Comparison of ENCODE assay signal across 1 cellular context in the genomic region with DNA sequence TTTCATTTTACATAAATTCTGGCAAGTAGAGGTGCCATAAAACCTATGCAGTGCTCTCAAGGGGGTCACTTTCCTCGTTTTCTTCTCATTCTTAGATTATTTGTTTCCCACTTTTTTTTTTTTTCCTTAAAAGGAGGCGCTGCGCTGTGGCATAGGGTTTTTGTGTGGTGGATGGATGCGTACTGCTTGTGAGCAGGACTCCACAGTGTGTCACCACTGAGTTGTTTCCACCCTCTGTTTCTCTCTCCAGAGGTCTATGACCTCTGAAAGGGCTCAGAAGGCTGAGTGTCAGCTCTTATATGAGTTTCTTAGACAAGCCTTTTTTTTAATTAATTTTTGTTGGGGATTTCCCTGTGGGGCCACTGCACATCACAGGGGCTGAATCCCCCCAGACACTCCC.
TF ChIP-seq lines count a peak whose summit lies in the region.

No MANE protein-coding gene starts in this region.

TF ChIP-seq in HCT116, 20 proteins besides CTCF, POLR2A, EP300 and RAD21:
- TF ChIP-seq ELF1 (IDR thresholded peaks at IDR 0.05; ENCODE audit: borderline replicate concordance, low read depth), result no peak
- no peak for TF ChIP-seq EGR1 (IDR thresholded peaks at IDR 0.05; ENCODE audit: low read depth)
- TF ChIP-seq, protein P1, sequence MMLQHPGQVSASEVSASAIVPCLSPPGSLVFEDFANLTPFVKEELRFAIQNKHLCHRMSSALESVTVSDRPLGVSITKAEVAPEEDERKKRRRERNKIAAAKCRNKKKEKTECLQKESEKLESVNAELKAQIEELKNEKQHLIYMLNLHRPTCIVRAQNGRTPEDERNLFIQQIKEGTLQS (IDR thresholded peaks at IDR 0.05), result no peak
- no peak for TF ChIP-seq SIN3A (IDR thresholded peaks at IDR 0.05; ENCODE audit: low read depth)
- no peak for TF ChIP-seq CEBPB (IDR thresholded peaks at IDR 0.05; ENCODE audit: low read depth)
- TF ChIP-seq JUND (IDR thresholded peaks at IDR 0.05), result no peak
- TF ChIP-seq CBX3 (IDR thresholded peaks at IDR 0.05; ENCODE audit: low read depth), result no peak
- TF ChIP-seq, protein P2, sequence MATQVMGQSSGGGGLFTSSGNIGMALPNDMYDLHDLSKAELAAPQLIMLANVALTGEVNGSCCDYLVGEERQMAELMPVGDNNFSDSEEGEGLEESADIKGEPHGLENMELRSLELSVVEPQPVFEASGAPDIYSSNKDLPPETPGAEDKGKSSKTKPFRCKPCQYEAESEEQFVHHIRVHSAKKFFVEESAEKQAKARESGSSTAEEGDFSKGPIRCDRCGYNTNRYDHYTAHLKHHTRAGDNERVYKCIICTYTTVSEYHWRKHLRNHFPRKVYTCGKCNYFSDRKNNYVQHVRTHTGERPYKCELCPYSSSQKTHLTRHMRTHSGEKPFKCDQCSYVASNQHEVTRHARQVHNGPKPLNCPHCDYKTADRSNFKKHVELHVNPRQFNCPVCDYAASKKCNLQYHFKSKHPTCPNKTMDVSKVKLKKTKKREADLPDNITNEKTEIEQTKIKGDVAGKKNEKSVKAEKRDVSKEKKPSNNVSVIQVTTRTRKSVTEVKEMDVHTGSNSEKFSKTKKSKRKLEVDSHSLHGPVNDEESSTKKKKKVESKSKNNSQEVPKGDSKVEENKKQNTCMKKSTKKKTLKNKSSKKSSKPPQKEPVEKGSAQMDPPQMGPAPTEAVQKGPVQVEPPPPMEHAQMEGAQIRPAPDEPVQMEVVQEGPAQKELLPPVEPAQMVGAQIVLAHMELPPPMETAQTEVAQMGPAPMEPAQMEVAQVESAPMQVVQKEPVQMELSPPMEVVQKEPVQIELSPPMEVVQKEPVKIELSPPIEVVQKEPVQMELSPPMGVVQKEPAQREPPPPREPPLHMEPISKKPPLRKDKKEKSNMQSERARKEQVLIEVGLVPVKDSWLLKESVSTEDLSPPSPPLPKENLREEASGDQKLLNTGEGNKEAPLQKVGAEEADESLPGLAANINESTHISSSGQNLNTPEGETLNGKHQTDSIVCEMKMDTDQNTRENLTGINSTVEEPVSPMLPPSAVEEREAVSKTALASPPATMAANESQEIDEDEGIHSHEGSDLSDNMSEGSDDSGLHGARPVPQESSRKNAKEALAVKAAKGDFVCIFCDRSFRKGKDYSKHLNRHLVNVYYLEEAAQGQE (IDR thresholded peaks at IDR 0.05; ENCODE audit: low read depth), result no peak
- TF ChIP-seq, protein P3, sequence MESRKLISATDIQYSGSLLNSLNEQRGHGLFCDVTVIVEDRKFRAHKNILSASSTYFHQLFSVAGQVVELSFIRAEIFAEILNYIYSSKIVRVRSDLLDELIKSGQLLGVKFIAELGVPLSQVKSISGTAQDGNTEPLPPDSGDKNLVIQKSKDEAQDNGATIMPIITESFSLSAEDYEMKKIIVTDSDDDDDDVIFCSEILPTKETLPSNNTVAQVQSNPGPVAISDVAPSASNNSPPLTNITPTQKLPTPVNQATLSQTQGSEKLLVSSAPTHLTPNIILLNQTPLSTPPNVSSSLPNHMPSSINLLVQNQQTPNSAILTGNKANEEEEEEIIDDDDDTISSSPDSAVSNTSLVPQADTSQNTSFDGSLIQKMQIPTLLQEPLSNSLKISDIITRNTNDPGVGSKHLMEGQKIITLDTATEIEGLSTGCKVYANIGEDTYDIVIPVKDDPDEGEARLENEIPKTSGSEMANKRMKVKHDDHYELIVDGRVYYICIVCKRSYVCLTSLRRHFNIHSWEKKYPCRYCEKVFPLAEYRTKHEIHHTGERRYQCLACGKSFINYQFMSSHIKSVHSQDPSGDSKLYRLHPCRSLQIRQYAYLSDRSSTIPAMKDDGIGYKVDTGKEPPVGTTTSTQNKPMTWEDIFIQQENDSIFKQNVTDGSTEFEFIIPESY (IDR thresholded peaks at IDR 0.05; ENCODE audit: extremely low read depth, insufficient replicate concordance, low read length), result no peak
- TF ChIP-seq EZH2 (IDR thresholded peaks at IDR 0.05), result no peak
- TF ChIP-seq TCF7L2 (IDR thresholded peaks at IDR 0.05; ENCODE audit: borderline replicate concordance, extremely low read depth, insufficient read depth, insufficient read length), result no peak
- TF ChIP-seq FOSL1 (IDR thresholded peaks at IDR 0.05; ENCODE audit: low read depth), result no peak
- no peak for TF ChIP-seq YY1 (IDR thresholded peaks at IDR 0.05; ENCODE audit: extremely low read depth, insufficient replicate concordance, low read depth, low read length)
- no peak for TF ChIP-seq POLR2AphosphoS5 (IDR thresholded peaks at IDR 0.05; ENCODE audit: low read depth, low read length)
- TF ChIP-seq SP1 (IDR thresholded peaks at IDR 0.05; ENCODE audit: low read depth), result no peak
- no peak for TF ChIP-seq MAX (IDR thresholded peaks at IDR 0.05)
